ENCODE assay signal across 9 cellular contexts in genomic region chr13:28805193-28805819, GRCh38. TPM values are rescaled to one million over a fixed set of nuclear protein-coding genes. Genes with fewer than 3 reads are reported as not detected.
DNase-seq lines count a peak whose midpoint lies in the region; ATAC-seq and TF ChIP-seq lines count a peak whose summit lies in the region.
"Had no signal": no experiment of that assay in that cellular context is flagged by ENCODE, and none has a peak within 500 bp of the region (broad histone marks: within the 10 kb centered on the region; RNA-seq: fewer than 3 reads in every experiment).

No MANE protein-coding gene starts in this region.

- DNase-seq in COLO668 (lab: John Stamatoyannopoulos, UW; ENCODE audit: unreplicated experiment) (peak; percentile 52), right lobe of liver (peak; percentile 61 to 77 (median 74)), mucosa of gallbladder (ENCODE audit: low spot score) (no peak), iPS-NIHi7 (ENCODE audit: extremely low spot score) (no peak), T-helper 17 cell (no peak)
- peak; percentile 12 for DNase-seq in activated T-helper 2 cell treated with anti-CD3 and anti-CD28 coated beads, Interferon-gamma antibody, Interleukin-2, Interleukin-4, amounts not matched to agents 10 μg/mL and 5 μg/mL and 100 μg/mL, durations not matched to agents 14 hours and 24 hours and 36 hours (ENCODE audit: low spot score)
- no peak for DNase-seq in effector CD4-positive, alpha-beta T cell
- DNase-seq: stimulated activated naive B cell treated with anti-CD40 and anti-IgM and Interleukin-4, amounts not matched to agents 10 μg/mL and 1 μg/mL and 100 μg/mL, for 72 hours had no signal

- peaks cover 11% of the 10 kb centered on the region for H3K9me3 Mint-ChIP-seq in activated T-helper 2 cell treated with anti-CD3 and anti-CD28 coated beads, Interferon-gamma antibody, Interleukin-2, Interleukin-4, amounts not matched to agents 10 μg/mL and 5 μg/mL and 100 μg/mL, durations not matched to agents 14 hours and 24 hours and 36 hours

- H3K27me3 ChIP-seq in right lobe of liver, result no peaks in the 10 kb centered on the region

- no peak overlapping the region for H3K27ac Mint-ChIP-seq in activated T-helper 2 cell treated with anti-CD3 and anti-CD28 coated beads, Interferon-gamma antibody, Interleukin-2, Interleukin-4, amounts not matched to agents 10 μg/mL and 5 μg/mL and 100 μg/mL, durations not matched to agents 14 hours and 24 hours and 36 hours
- H3K27ac Mint-ChIP-seq in T-helper 17 cell, result no peak overlapping the region
- H3K27ac Mint-ChIP-seq: stimulated activated naive B cell treated with anti-CD40 and anti-IgM and Interleukin-4, amounts not matched to agents 10 μg/mL and 1 μg/mL and 100 μg/mL, for 72 hours had no signal

- no peaks in the 10 kb centered on the region for H3K27me3 Mint-ChIP-seq in activated T-helper 2 cell treated with anti-CD3 and anti-CD28 coated beads, Interferon-gamma antibody, Interleukin-2, Interleukin-4, amounts not matched to agents 10 μg/mL and 5 μg/mL and 100 μg/mL, durations not matched to agents 14 hours and 24 hours and 36 hours (ENCODE audit: low read depth)
- peaks cover 27% of the 10 kb centered on the region for H3K27me3 Mint-ChIP-seq in T-helper 17 cell

- H3K9me3 ChIP-seq in right lobe of liver (no peaks in the 10 kb centered on the region), T-helper 17 cell (ENCODE audit: control insufficient read depth, low read length, poor library complexity, severe bottlenecking) (no peaks in the 10 kb centered on the region)

- H3K4me1 Mint-ChIP-seq in activated T-helper 2 cell treated with anti-CD3 and anti-CD28 coated beads, Interferon-gamma antibody, Interleukin-2, Interleukin-4, amounts not matched to agents 10 μg/mL and 5 μg/mL and 100 μg/mL, durations not matched to agents 14 hours and 24 hours and 36 hours (ENCODE audit: low read depth), result no peaks in the 10 kb centered on the region
- no peaks in the 10 kb centered on the region for H3K4me1 Mint-ChIP-seq in T-helper 17 cell
- H3K4me1 Mint-ChIP-seq: stimulated activated naive B cell treated with anti-CD40 and anti-IgM and Interleukin-4, amounts not matched to agents 10 μg/mL and 1 μg/mL and 100 μg/mL, for 72 hours had no signal

- no peak overlapping the region for H3K4me3 ChIP-seq in right lobe of liver

- peak; percentile 54 to 75 (median 70) for TF ChIP-seq CTCF in right lobe of liver (IDR thresholded peaks at IDR 0.05)

- no peak overlapping the region for H3K27ac ChIP-seq in right lobe of liver

- intact Hi-C loops in activated T-helper 2 cell treated with anti-CD3 and anti-CD28 coated beads, Interferon-gamma antibody, Interleukin-2, Interleukin-4, amounts not matched to agents 10 μg/mL and 5 μg/mL and 100 μg/mL, durations not matched to agents 14 hours and 24 hours and 36 hours (cut with micrococcal nuclease), result no loop called here
- intact Hi-C loops in right lobe of liver (cut with DNase I), result no loop called here

- no peaks in the 10 kb centered on the region for H3K36me3 ChIP-seq in right lobe of liver

- TF ChIP-seq EP300 in Ishikawa (IDR thresholded peaks at IDR 0.05; ENCODE audit: borderline replicate concordance), result no peak

- ATAC-seq in right lobe of liver, result peak; percentile 76 to 90 (median 87)
- ATAC-seq in T-helper 17 cell, result no peak

- H3K4me1 ChIP-seq in right lobe of liver, result no peaks in the 10 kb centered on the region

- no peak for TF ChIP-seq POLR2A in right lobe of liver (IDR thresholded peaks at IDR 0.05)

- peak; percentile 57 for TF ChIP-seq RAD21 in Ishikawa (IDR thresholded peaks at IDR 0.05; ENCODE audit: low read depth)

- WGBS in right lobe of liver (ENCODE audit: insufficient coverage, low coverage, low lambda C conversion rate, missing lambda C conversion rate), result 42% methylated on average over 11 of the region's 11 CpGs

- H3K36me3 Mint-ChIP-seq in activated T-helper 2 cell treated with anti-CD3 and anti-CD28 coated beads, Interferon-gamma antibody, Interleukin-2, Interleukin-4, amounts not matched to agents 10 μg/mL and 5 μg/mL and 100 μg/mL, durations not matched to agents 14 hours and 24 hours and 36 hours (ENCODE audit: low read depth), result no peaks in the 10 kb centered on the region
- no peaks in the 10 kb centered on the region for H3K36me3 Mint-ChIP-seq in T-helper 17 cell (ENCODE audit: low read depth)
- H3K36me3 Mint-ChIP-seq: stimulated activated naive B cell treated with anti-CD40 and anti-IgM and Interleukin-4, amounts not matched to agents 10 μg/mL and 1 μg/mL and 100 μg/mL, for 72 hours had no signal

- no peak overlapping the region for H3K4me3 Mint-ChIP-seq in activated T-helper 2 cell treated with anti-CD3 and anti-CD28 coated beads, Interferon-gamma antibody, Interleukin-2, Interleukin-4, amounts not matched to agents 10 μg/mL and 5 μg/mL and 100 μg/mL, durations not matched to agents 14 hours and 24 hours and 36 hours (ENCODE audit: low read depth)
- H3K4me3 Mint-ChIP-seq in T-helper 17 cell, result no peak overlapping the region
- H3K4me3 Mint-ChIP-seq: stimulated activated naive B cell treated with anti-CD40 and anti-IgM and Interleukin-4, amounts not matched to agents 10 μg/mL and 1 μg/mL and 100 μg/mL, for 72 hours had no signal

TF ChIP-seq in Ishikawa, 13 proteins besides CTCF, POLR2A, EP300 and RAD21:
- TF ChIP-seq REST (IDR thresholded peaks at IDR 0.05; ENCODE audit: low read depth), result no peak
- no peak for TF ChIP-seq ZBTB7A (IDR thresholded peaks at IDR 0.05; ENCODE audit: low read depth)
- no peak for TF ChIP-seq TEAD4 (IDR thresholded peaks at IDR 0.05)
- TF ChIP-seq CREB1 (IDR thresholded peaks at IDR 0.05; ENCODE audit: low read depth), result no peak
- no peak for TF ChIP-seq TAF1 (IDR thresholded peaks at IDR 0.05; ENCODE audit: low read depth)
- TF ChIP-seq CEBPB (IDR thresholded peaks at IDR 0.05), result no peak
- TF ChIP-seq FOXM1 (IDR thresholded peaks at IDR 0.05; ENCODE audit: borderline replicate concordance, low read depth), result no peak
TF ChIP-seq in Ishikawa: peak in this region for 0.

RNA-seq across cellular contexts. Expression of gene MTUS2, which starts 14.8 kb away (rescaled TPM):
- not detected in 2 replicates for total RNA-seq in activated T-helper 2 cell treated with anti-CD3 and anti-CD28 coated beads, Interferon-gamma antibody, Interleukin-2, Interleukin-4, amounts not matched to agents 10 μg/mL and 5 μg/mL and 100 μg/mL, durations not matched to agents 14 hours and 24 hours and 36 hours
- total RNA-seq in right lobe of liver (1 to 10 TPM in 3 of 6 experiments, under 1 TPM in 3; 0.15 to 2.2 (median 0.98) TPM), mucosa of gallbladder (1.5 TPM), T-helper 17 cell (1 to 10 TPM; 1.9 to 4.9 TPM)

Comparison
In these comparisons a context has a peak if more than half of its experiments do, and no peak if none do; other contexts are left out.
1. DNase-seq: peak in COLO668 (single experiment), activated T-helper 2 cell treated with anti-CD3 and anti-CD28 coated beads, Interferon-gamma antibody, Interleukin-2, Interleukin-4, amounts not matched to agents 10 μg/mL and 5 μg/mL and 100 μg/mL, durations not matched to agents 14 hours and 24 hours and 36 hours (single experiment) and right lobe of liver (3 of 3); none in mucosa of gallbladder (single experiment), effector CD4-positive, alpha-beta T cell (single experiment), iPS-NIHi7 (single experiment) and T-helper 17 cell (0 of 3).